13 cellular contexts compared by ENCODE assay signal in the genomic region with DNA sequence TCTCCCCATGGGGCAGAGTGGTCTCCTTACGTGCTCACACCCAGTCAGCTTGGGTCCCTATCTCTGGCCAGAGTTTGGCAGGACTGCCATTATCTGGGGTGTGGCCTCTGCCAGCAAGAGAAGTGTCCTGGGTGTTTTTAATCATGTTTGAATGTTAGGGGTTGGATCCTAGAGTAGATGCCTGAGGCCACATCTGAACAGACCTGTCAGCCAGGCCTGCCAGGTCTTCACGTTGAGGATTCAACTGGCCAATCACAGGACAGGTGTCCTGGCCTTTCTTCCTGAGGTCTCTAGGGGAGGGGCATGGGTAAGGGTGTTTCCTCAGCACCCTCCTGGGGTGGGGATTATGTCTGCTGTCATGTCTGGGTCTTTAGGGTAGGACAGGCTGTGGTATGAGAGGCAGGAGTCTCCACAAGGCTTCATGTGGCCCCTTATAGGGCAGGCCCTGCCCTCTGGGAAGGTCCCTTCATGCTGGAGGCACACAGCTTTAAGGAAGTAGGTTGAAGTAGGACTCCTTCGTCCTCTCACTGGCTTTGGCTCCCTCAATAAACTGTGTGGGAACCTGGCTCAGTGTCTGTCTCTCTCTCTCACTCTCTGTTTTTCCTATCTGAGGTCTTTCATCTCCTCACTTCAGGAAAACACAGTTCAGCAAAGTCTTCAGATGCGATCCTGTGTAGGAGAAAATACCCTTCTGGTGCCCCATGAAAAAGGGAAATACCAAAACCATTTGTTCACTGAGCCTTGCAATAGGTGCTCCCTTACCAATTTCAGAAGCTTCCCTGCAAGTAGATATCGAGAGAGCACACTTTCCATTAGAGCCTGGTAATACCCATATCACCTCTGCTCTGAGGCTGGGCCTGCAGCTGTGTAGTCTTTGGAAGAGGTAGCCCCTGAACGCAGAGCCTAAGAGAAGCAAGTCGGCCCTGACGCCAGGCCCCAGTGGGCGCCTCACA. TPM values are rescaled to one million over a fixed set of nuclear protein-coding genes. Genes with fewer than 3 reads are reported as not detected.
DNase-seq lines count a peak whose midpoint lies in the region; ATAC-seq and TF ChIP-seq lines count a peak whose summit lies in the region.
"Had no signal": no experiment of that assay in that cellular context is flagged by ENCODE, and none has a peak within 500 bp of the region (broad histone marks: within the 10 kb centered on the region; RNA-seq: fewer than 3 reads in every experiment).

No MANE protein-coding gene starts in this region.

- CTCF ChIA-PET in activated B cell treated with CpG ODN at 0.5 μM for 24 hours (lab: Charles Lee), result interaction anchor here (1.3 to 1.7 kb wide), 3 partner anchors 10 to 15 kb away, joined by 4 to 8 read pairs (median 5); partner anchors contain the start of gene PSME1

- TF ChIP-seq CTCF in activated B cell treated with CpG ODN at 0.5 μM for 24 hours (IDR thresholded peaks at IDR 0.05) (no peak), body of pancreas (IDR thresholded peaks at IDR 0.05) (no peak)

- TF ChIP-seq POLR2A in body of pancreas (IDR thresholded peaks at IDR 0.05), result no peak

- H3K9me3 ChIP-seq in body of pancreas, result no peaks in the 10 kb centered on the region

- H3K27me3 ChIP-seq in body of pancreas, result no peaks in the 10 kb centered on the region

- peak; percentile 68 for ATAC-seq in HG02678 (IDR thresholded peaks at IDR 0.05; ENCODE audit: unreplicated experiment)
- peak; percentile 83 for ATAC-seq in activated B cell treated with CpG ODN at 0.5 μM for 24 hours (ENCODE audit: low read depth)
- ATAC-seq in stimulated activated naive B cell treated with anti-CD40 and anti-IgM and Interleukin-4, amounts not matched to agents 10 μg/mL and 1 μg/mL and 100 μg/mL, for 72 hours (replicated peaks), result peak; percentile 95 to 97
- ATAC-seq in body of pancreas, result no peak
- no peak for ATAC-seq in HG03457 (IDR thresholded peaks at IDR 0.05; ENCODE audit: unreplicated experiment)

- H3K4me3 Mint-ChIP-seq in activated T-cell treated with anti-CD3 and anti-CD28 coated beads, Interleukin-2, amount 50 U/mL, for 24 hours, result no peak overlapping the region
- peak overlapping the region; percentile 52 for H3K4me3 Mint-ChIP-seq in activated B cell treated with CpG ODN at 0.5 μM for 24 hours
- peak overlapping the region; percentile 28 to 69 for H3K4me3 Mint-ChIP-seq in stimulated activated naive B cell treated with anti-CD40 and anti-IgM and Interleukin-4, amounts not matched to agents 10 μg/mL and 1 μg/mL and 100 μg/mL, for 72 hours

- WGBS in body of pancreas, 2 donors, result 81% methylated on average over 7 to 9 of the region's 9 CpGs

- peaks cover 3% of the 10 kb centered on the region for H3K4me1 Mint-ChIP-seq in activated T-cell treated with anti-CD3 and anti-CD28 coated beads, Interleukin-2, amount 50 U/mL, for 24 hours (ENCODE audit: low read depth)
- peaks cover 38% of the 10 kb centered on the region for H3K4me1 Mint-ChIP-seq in activated B cell treated with CpG ODN at 0.5 μM for 24 hours
- peaks cover 23 to 37% of the 10 kb centered on the region in 2 donors for H3K4me1 Mint-ChIP-seq in stimulated activated naive B cell treated with anti-CD40 and anti-IgM and Interleukin-4, amounts not matched to agents 10 μg/mL and 1 μg/mL and 100 μg/mL, for 72 hours

- H3K27ac Mint-ChIP-seq in activated T-cell treated with anti-CD3 and anti-CD28 coated beads, Interleukin-2, amount 50 U/mL, for 24 hours, result peak overlapping the region; percentile 74
- H3K27ac Mint-ChIP-seq in activated B cell treated with CpG ODN at 0.5 μM for 24 hours, result peak overlapping the region; percentile 93
- peak overlapping the region; percentile 98 for H3K27ac Mint-ChIP-seq in stimulated activated naive B cell treated with anti-CD40 and anti-IgM and Interleukin-4, amounts not matched to agents 10 μg/mL and 1 μg/mL and 100 μg/mL, for 72 hours

- H3K36me3 Mint-ChIP-seq in activated T-cell treated with anti-CD3 and anti-CD28 coated beads, Interleukin-2, amount 50 U/mL, for 24 hours (ENCODE audit: low read depth), result peaks cover 56% of the 10 kb centered on the region
- peaks cover 51% of the 10 kb centered on the region for H3K36me3 Mint-ChIP-seq in activated B cell treated with CpG ODN at 0.5 μM for 24 hours (ENCODE audit: low read depth)
- H3K36me3 Mint-ChIP-seq in stimulated activated naive B cell treated with anti-CD40 and anti-IgM and Interleukin-4, amounts not matched to agents 10 μg/mL and 1 μg/mL and 100 μg/mL, for 72 hours, result peaks cover 33 to 45% of the 10 kb centered on the region in 2 donors

- no peak overlapping the region for H3K4me3 ChIP-seq in body of pancreas

- no peaks in the 10 kb centered on the region for H3K27me3 Mint-ChIP-seq in activated T-cell treated with anti-CD3 and anti-CD28 coated beads, Interleukin-2, amount 50 U/mL, for 24 hours
- no peaks in the 10 kb centered on the region for H3K27me3 Mint-ChIP-seq in activated B cell treated with CpG ODN at 0.5 μM for 24 hours
- no peaks in the 10 kb centered on the region for H3K27me3 Mint-ChIP-seq in stimulated activated naive B cell treated with anti-CD40 and anti-IgM and Interleukin-4, amounts not matched to agents 10 μg/mL and 1 μg/mL and 100 μg/mL, for 72 hours

- no peaks in the 10 kb centered on the region for H3K4me1 ChIP-seq in body of pancreas

- POLR2A ChIA-PET in activated B cell treated with CpG ODN at 0.5 μM for 24 hours (lab: Charles Lee), result interaction anchor here (1.0 to 4.1 kb wide), 10 partner anchors 9 to 119 kb away, joined by 3 to 46 read pairs (median 10); partner anchors contain the start of genes DCAF11, EMC9, IRF9 and NRL

- intact Hi-C loops in activated B cell treated with CpG ODN at 0.5 μM for 24 hours (cut with micrococcal nuclease), result loop anchor here (1.0 kb wide), 2 partner anchors 8 to 12 kb away; no protein-coding TSS in a partner anchor
- intact Hi-C loops in body of pancreas (cut with DNase I), result no loop called here

- H3K27ac ChIP-seq in body of pancreas, result no peak overlapping the region

- peaks cover 24 to 37% of the 10 kb centered on the region in 2 donors for H3K36me3 ChIP-seq in body of pancreas (replicated peaks in 1 of 2; ENCODE audit: insufficient read depth in 1 of 2, low read depth in 2 of 2)

- no peak for DNase-seq in activated T-cell treated with anti-CD3 and anti-CD28 coated beads, Interleukin-2, amount 50 U/mL, for 24 hours
- DNase-seq in activated T-cell treated with anti-CD3 and anti-CD28 coated beads for 4 hours (no peak), activated B cell treated with CpG ODN at 0.5 μM for 24 hours (no peak), retina (no peak), body of pancreas (no peak)
- peak; percentile 62 for DNase-seq in stimulated activated naive B cell treated with anti-CD40 and anti-IgM and Interleukin-4, amounts not matched to agents 10 μg/mL and 1 μg/mL and 100 μg/mL, for 72 hours
- DNase-seq: central memory CD4-positive, alpha-beta T cell; NCI-H187; stimulated activated CD8-positive, alpha-beta memory T cell treated with anti-CD3 and anti-CD28 coated beads, Interleukin-4, amount 100 ng/mL, for 48 hours; T-helper 9 cell had no signal

- no peaks in the 10 kb centered on the region for H3K9me3 Mint-ChIP-seq in activated T-cell treated with anti-CD3 and anti-CD28 coated beads, Interleukin-2, amount 50 U/mL, for 24 hours
- no peaks in the 10 kb centered on the region for H3K9me3 Mint-ChIP-seq in activated B cell treated with CpG ODN at 0.5 μM for 24 hours
- H3K9me3 Mint-ChIP-seq in stimulated activated naive B cell treated with anti-CD40 and anti-IgM and Interleukin-4, amounts not matched to agents 10 μg/mL and 1 μg/mL and 100 μg/mL, for 72 hours, result no peaks in the 10 kb centered on the region

RNA-seq across cellular contexts. Expression of gene FITM1, which starts 6.7 kb away (rescaled TPM):
- 2.3 and 2.4 TPM in 2 replicates for total RNA-seq in activated B cell treated with CpG ODN at 0.5 μM for 24 hours
- 10 to 100 TPM in 1 of 2 donors, 1 to 10 TPM in 1; 6.3 to 12.2 TPM for total RNA-seq in body of pancreas
- total RNA-seq: fibroblast of lung had no signal

RNA-seq across cellular contexts. Expression of gene NRL, which starts 9.0 kb away (rescaled TPM):
- total RNA-seq in activated B cell treated with CpG ODN at 0.5 μM for 24 hours (5.4 and 5.5 TPM in 2 replicates), body of pancreas (1 to 10 TPM; 2.1 to 2.6 TPM)

RNA-seq across cellular contexts. Expression of gene DCAF11, which starts 9.2 kb away (rescaled TPM):
- 84.3 and 86.5 TPM in 2 replicates for total RNA-seq in activated B cell treated with CpG ODN at 0.5 μM for 24 hours
- total RNA-seq in body of pancreas, result 100 to 1,000 TPM in 1 of 2 donors, 10 to 100 TPM in 1; 77.1 to 128 TPM

RNA-seq across cellular contexts. Expression of gene PSME1, which starts 12.3 kb away (rescaled TPM):
- 406 and 449 TPM in 2 replicates for total RNA-seq in activated B cell treated with CpG ODN at 0.5 μM for 24 hours
- 10 to 100 TPM; 78.4 to 93.7 TPM for total RNA-seq in body of pancreas

RNA-seq across cellular contexts. Expression of gene EMC9, which starts 17.6 kb away (rescaled TPM):
- total RNA-seq in activated B cell treated with CpG ODN at 0.5 μM for 24 hours (22.5 and 22.6 TPM in 2 replicates), body of pancreas (10 to 100 TPM in 1 of 2 donors, 1 to 10 TPM in 1; 9.9 to 21.1 TPM)

Comparison
In these comparisons a context has a peak if more than half of its experiments do, and no peak if none do; other contexts are left out.
1. ATAC-seq: peak in HG02678 (single experiment), activated B cell treated with CpG ODN at 0.5 μM for 24 hours (single experiment) and stimulated activated naive B cell treated with anti-CD40 and anti-IgM and Interleukin-4, amounts not matched to agents 10 μg/mL and 1 μg/mL and 100 μg/mL, for 72 hours (2 of 2); none in body of pancreas (single experiment) and HG03457 (single experiment).
2. Peak in every context shown above with its lines, with median percentiles within 50 percentile points of each other: H3K27ac Mint-ChIP-seq.